ENCODE assay signal across 18 cellular contexts in genomic region chr10:3105905-3106304, GRCh38. TPM values are rescaled to one million over a fixed set of nuclear protein-coding genes. Genes with fewer than 3 reads are reported as not detected.
DNase-seq lines count a peak whose midpoint lies in the region; ATAC-seq and TF ChIP-seq lines count a peak whose summit lies in the region.
"Had no signal": no experiment of that assay in that cellular context is flagged by ENCODE, and none has a peak within 500 bp of the region (broad histone marks: within the 10 kb centered on the region; RNA-seq: fewer than 3 reads in every experiment).

No MANE protein-coding gene starts in this region.

- DNase-seq in activated CD8-positive, alpha-beta memory T cell treated with anti-CD3 and anti-CD28 coated beads, Interleukin-2, amount 10 ng/mL, durations not matched to agents 7 days and 5 days, result no peak
- no peak for DNase-seq in activated CD8-positive, alpha-beta memory T cell treated with anti-CD3 and anti-CD28 coated beads for 24 hours
- DNase-seq in NCI-H460 (ENCODE audit: extremely low read depth, low read depth) (peak; percentile 34), chondrocyte (ENCODE audit: low spot score) (peak; percentile 42), posterior vena cava (ENCODE audit: low spot score) (peak; percentile 66), 8988T (no peak), NCI-H2196 treated with DMSO at 0.1 percent for 48 hours (lab: John Stamatoyannopoulos, UW; ENCODE audit: unreplicated experiment) (no peak), AG08396 (ENCODE audit: low spot score) (no peak)
- DNase-seq: AML-193, GM23248, HCEC 1CT, MV-4-11, NCI-H1417, NCI-H1930, NCI-H2171 treated with DMSO at 0.1 percent for 48 hours, NCI-H510A treated with DMSO at 0.1 percent for 48 hours, Right ventricle myocardium superior had no signal

- H3K27ac Mint-ChIP-seq in activated CD8-positive, alpha-beta memory T cell treated with anti-CD3 and anti-CD28 coated beads, Interleukin-2, amount 10 ng/mL, durations not matched to agents 7 days and 5 days, result no peak overlapping the region
- peak overlapping the region; percentile 81 for H3K27ac Mint-ChIP-seq in chondrocyte (ENCODE audit: unreplicated experiment)

- H3K9me3 Mint-ChIP-seq in activated CD8-positive, alpha-beta memory T cell treated with anti-CD3 and anti-CD28 coated beads, Interleukin-2, amount 10 ng/mL, durations not matched to agents 7 days and 5 days (ENCODE audit: low read depth), result no peaks in the 10 kb centered on the region
- H3K9me3 Mint-ChIP-seq in chondrocyte (ENCODE audit: low read depth), result no peaks in the 10 kb centered on the region
- H3K9me3 Mint-ChIP-seq: CD14-positive monocyte had no signal

- no peaks in the 10 kb centered on the region for H3K27me3 Mint-ChIP-seq in activated CD8-positive, alpha-beta memory T cell treated with anti-CD3 and anti-CD28 coated beads, Interleukin-2, amount 10 ng/mL, durations not matched to agents 7 days and 5 days
- no peaks in the 10 kb centered on the region for H3K27me3 Mint-ChIP-seq in chondrocyte (ENCODE audit: low read depth)

- H3K4me3 Mint-ChIP-seq in activated CD8-positive, alpha-beta memory T cell treated with anti-CD3 and anti-CD28 coated beads, Interleukin-2, amount 10 ng/mL, durations not matched to agents 7 days and 5 days, result no peak overlapping the region
- no peak overlapping the region for H3K4me3 Mint-ChIP-seq in chondrocyte (ENCODE audit: unreplicated experiment)
- H3K4me3 Mint-ChIP-seq: CD14-positive monocyte had no signal

- no peak for TF ChIP-seq CTCF in chondrocyte (IDR thresholded peaks at IDR 0.05)

- peaks cover 68% of the 10 kb centered on the region for H3K36me3 Mint-ChIP-seq in activated CD8-positive, alpha-beta memory T cell treated with anti-CD3 and anti-CD28 coated beads, Interleukin-2, amount 10 ng/mL, durations not matched to agents 7 days and 5 days
- H3K36me3 Mint-ChIP-seq in chondrocyte (ENCODE audit: low read depth), result peaks cover 41% of the 10 kb centered on the region

- peak; percentile 12 for ATAC-seq in activated CD8-positive, alpha-beta memory T cell treated with anti-CD3 and anti-CD28 coated beads, Interleukin-2, amount 10 ng/mL, durations not matched to agents 7 days and 5 days

- CTCF ChIA-PET in activated CD8-positive, alpha-beta memory T cell treated with anti-CD3 and anti-CD28 coated beads, Interleukin-2, amount 10 ng/mL, durations not matched to agents 7 days and 5 days (lab: Charles Lee), result no interaction called here

- intact Hi-C loops in posterior vena cava (cut with DNase I), result no loop called here

- peaks cover 4% of the 10 kb centered on the region for H3K4me1 Mint-ChIP-seq in activated CD8-positive, alpha-beta memory T cell treated with anti-CD3 and anti-CD28 coated beads, Interleukin-2, amount 10 ng/mL, durations not matched to agents 7 days and 5 days
- H3K4me1 Mint-ChIP-seq in chondrocyte (ENCODE audit: low read depth), result peaks cover 29% of the 10 kb centered on the region
- H3K4me1 Mint-ChIP-seq: CD14-positive monocyte had no signal

RNA-seq across cellular contexts. Expression of gene PFKP, which starts 38.6 kb away (rescaled TPM):
- total RNA-seq in activated CD8-positive, alpha-beta memory T cell treated with anti-CD3 and anti-CD28 coated beads, Interleukin-2, amount 10 ng/mL, durations not matched to agents 7 days and 5 days, result 100 to 1,000 TPM; 230 to 262 TPM
- 168 and 190 TPM in 2 replicates for total RNA-seq in NCI-H460 (2014; rRNA removed; shearing (Covaris generic))
- 273 and 314 TPM in 2 replicates for polyA plus RNA-seq in NCI-H460 (2014; cell fraction: nucleus; rRNA removed)
- total RNA-seq in chondrocyte, result 151 to 188 TPM (median 182 TPM) in 3 replicates
- total RNA-seq in posterior vena cava, result 100 to 1,000 TPM; 109 to 216 TPM

Comparison
In these comparisons a context has a peak if more than half of its experiments do, and no peak if none do; other contexts are left out.
1. DNase-seq: peak in NCI-H460 (single experiment), chondrocyte (single experiment) and posterior vena cava (single experiment); none in activated CD8-positive, alpha-beta memory T cell treated with anti-CD3 and anti-CD28 coated beads, Interleukin-2, amount 10 ng/mL, durations not matched to agents 7 days and 5 days (single experiment), activated CD8-positive, alpha-beta memory T cell treated with anti-CD3 and anti-CD28 coated beads for 24 hours (single experiment), 8988T (single experiment), NCI-H2196 treated with DMSO at 0.1 percent for 48 hours (single experiment) and AG08396 (single experiment).